In genomic region chr22:43109921-43110443, GRCh38 we compare ENCODE assay signal across 8 cellular contexts. TPM values are rescaled to one million over a fixed set of nuclear protein-coding genes. Genes with fewer than 3 reads are reported as not detected.
A peak's percentile ranks its signal among the peaks of the same experiment; 100 is the strongest.
DNase-seq lines count a peak whose midpoint lies in the region; ATAC-seq and TF ChIP-seq lines count a peak whose summit lies in the region.
"Had no signal": no experiment of that assay in that cellular context is flagged by ENCODE, and none has a peak within 500 bp of the region (broad histone marks: within the 10 kb centered on the region; RNA-seq: fewer than 3 reads in every experiment).

No MANE protein-coding gene starts in this region.

- H4K20me1 ChIP-seq in SU-DHL-6 (ENCODE audit: low read depth, low read length), result no peaks in the 10 kb centered on the region

- no peaks in the 10 kb centered on the region for H3K36me3 Mint-ChIP-seq in HFFc6 (ENCODE audit: low read depth)
- no peaks in the 10 kb centered on the region for H3K36me3 Mint-ChIP-seq in stimulated activated effector memory CD8-positive, alpha-beta T cell treated with anti-CD3 and anti-CD28 coated beads, Interleukin-12 subunit alpha, Interleukin-12 subunit beta, amount 100 ng/mL, for 72 hours

- H3K4me3 ChIP-seq in SU-DHL-6 (ENCODE audit: insufficient read depth, low read length, poor library complexity, severe bottlenecking) (peak overlapping the region; percentile 46), right cardiac atrium (ENCODE audit: low read length) (peak overlapping the region; percentile 56)

- TF ChIP-seq CTCF in HFFc6 (IDR thresholded peaks at IDR 0.05), result no peak
- TF ChIP-seq CTCF in SU-DHL-6 (IDR thresholded peaks at IDR 0.05; ENCODE audit: insufficient read depth, low read length, poor library complexity, severe bottlenecking), result no peak

- H3K27me3 Mint-ChIP-seq in HFFc6 (ENCODE audit: insufficient read depth), result peaks cover 32% of the 10 kb centered on the region

- WGBS in right cardiac atrium, result 11% methylated on average over 32 of the region's 32 CpGs

- no peak overlapping the region for H3K27ac ChIP-seq in SU-DHL-6 (ENCODE audit: low read depth, low read length)
- no peak overlapping the region for H3K27ac ChIP-seq in right cardiac atrium (ENCODE audit: low read length)

- H3K27ac Mint-ChIP-seq in HFFc6, result no peak overlapping the region
- H3K27ac Mint-ChIP-seq in stimulated activated effector memory CD8-positive, alpha-beta T cell treated with anti-CD3 and anti-CD28 coated beads, Interleukin-12 subunit alpha, Interleukin-12 subunit beta, amount 100 ng/mL, for 72 hours, result no peak overlapping the region

- no peak for ATAC-seq in right cardiac atrium
- ATAC-seq in stimulated activated effector memory CD8-positive, alpha-beta T cell treated with anti-CD3 and anti-CD28 coated beads, Interleukin-12 subunit alpha, Interleukin-12 subunit beta, amount 100 ng/mL, for 72 hours, result no peak

- H3K79me2 ChIP-seq in SU-DHL-6 (ENCODE audit: insufficient read depth, low read length), result no peaks in the 10 kb centered on the region

- intact Hi-C loops in right cardiac atrium (cut with DNase I), result no loop called here

- DNase-seq in HFFc6 (no peak), right cardiac atrium (no peak), SIG-M5 treated with dmso at 0.1 percent for 504 hours (lab: John Stamatoyannopoulos, UW; ENCODE audit: unreplicated experiment) (no peak), KG1 (lab: John Stamatoyannopoulos, UW) (no peak), globus pallidus (ENCODE audit: low spot score) (no peak)
- DNase-seq in stimulated activated effector memory CD8-positive, alpha-beta T cell treated with anti-CD3 and anti-CD28 coated beads, Interleukin-12 subunit alpha, Interleukin-12 subunit beta, amount 100 ng/mL, for 72 hours (ENCODE audit: low spot score in 2 of 2), result no peak

- H3K27me3 ChIP-seq in SU-DHL-6 (ENCODE audit: low read length), result no peaks in the 10 kb centered on the region
- H3K27me3 ChIP-seq in right cardiac atrium (ENCODE audit: control insufficient read depth, insufficient read depth), result no peaks in the 10 kb centered on the region

- no peaks in the 10 kb centered on the region for H3K4me1 ChIP-seq in right cardiac atrium (ENCODE audit: control insufficient read depth, insufficient read depth, low read length)

- no peaks in the 10 kb centered on the region for H3K4me1 Mint-ChIP-seq in HFFc6 (ENCODE audit: low read depth)
- H3K4me1 Mint-ChIP-seq in stimulated activated effector memory CD8-positive, alpha-beta T cell treated with anti-CD3 and anti-CD28 coated beads, Interleukin-12 subunit alpha, Interleukin-12 subunit beta, amount 100 ng/mL, for 72 hours, result no peaks in the 10 kb centered on the region

- H3K4me2 ChIP-seq in SU-DHL-6 (ENCODE audit: low read depth, low read length, poor library complexity, severe bottlenecking), result peak overlapping the region; percentile 85

- H3K9me2 ChIP-seq in SU-DHL-6 (replicated peaks; ENCODE audit: insufficient read depth, low read length), result no peaks in the 10 kb centered on the region

- peak overlapping the region; percentile 76 for H3K4me3 Mint-ChIP-seq in HFFc6
- H3K4me3 Mint-ChIP-seq in stimulated activated effector memory CD8-positive, alpha-beta T cell treated with anti-CD3 and anti-CD28 coated beads, Interleukin-12 subunit alpha, Interleukin-12 subunit beta, amount 100 ng/mL, for 72 hours, result peak overlapping the region; percentile 65

- peaks cover 8% of the 10 kb centered on the region; the same call in 1 of the 2 replicates for H3F3A ChIP-seq in SU-DHL-6 (ENCODE audit: insufficient read depth)

- no peaks in the 10 kb centered on the region for H3K36me3 ChIP-seq in SU-DHL-6 (ENCODE audit: low read length)

- H3K9me3 Mint-ChIP-seq in HFFc6, result no peaks in the 10 kb centered on the region
- no peaks in the 10 kb centered on the region for H3K9me3 Mint-ChIP-seq in stimulated activated effector memory CD8-positive, alpha-beta T cell treated with anti-CD3 and anti-CD28 coated beads, Interleukin-12 subunit alpha, Interleukin-12 subunit beta, amount 100 ng/mL, for 72 hours

- H3K9me3 ChIP-seq in SU-DHL-6 (ENCODE audit: insufficient read depth, low read length) (no peaks in the 10 kb centered on the region), right cardiac atrium (ENCODE audit: control insufficient read depth, low read length) (no peaks in the 10 kb centered on the region)

- no peak overlapping the region for H3K9ac ChIP-seq in SU-DHL-6 (ENCODE audit: low read length)

- H2AFZ ChIP-seq in SU-DHL-6 (ENCODE audit: low read depth, low read length, severe bottlenecking), result no peak overlapping the region

RNA-seq across cellular contexts. Expression of gene BIK, which starts 0.6 kb away (rescaled TPM):
- under 1 TPM in 1 of 6 experiments, not detected in 5; 0.20 TPM for total RNA-seq in HFFc6 (2021; fragmentation: NEBNext Ultra II Directional; extraction: Animal tissue kit (Norgen Biotek cat#: 25700))
- under 1 TPM in 3 of 4 donors, not detected in 1; 0.31 to 0.34 (median 0.32) TPM for total RNA-seq in right cardiac atrium
- polyA plus RNA-seq in right cardiac atrium, result 0.52 TPM
- total RNA-seq: RPMI7951 had no signal

RNA-seq across cellular contexts. Expression of gene TTLL1, which starts 20.8 kb away (rescaled TPM):
- 1 to 10 TPM; 5.7 to 7.7 (median 6.5) TPM for total RNA-seq in HFFc6 (2021; fragmentation: NEBNext Ultra II Directional; extraction: Animal tissue kit (Norgen Biotek cat#: 25700))
- total RNA-seq in right cardiac atrium, result 1 to 10 TPM; 4.2 to 6.8 (median 6.2) TPM
- 6.0 TPM for polyA plus RNA-seq in right cardiac atrium

RNA-seq across cellular contexts. Expression of gene MCAT, which starts 33.2 kb away (rescaled TPM):
- total RNA-seq in HFFc6 (2021; fragmentation: NEBNext Ultra II Directional; extraction: Animal tissue kit (Norgen Biotek cat#: 25700)), result 10 to 100 TPM; 15.1 to 16.6 (median 15.6) TPM
- total RNA-seq in right cardiac atrium, result 10 to 100 TPM; 12.5 to 13.8 (median 13.6) TPM
- polyA plus RNA-seq in right cardiac atrium, result 14.5 TPM

RNA-seq across cellular contexts. Expression of gene TSPO, which starts 41.4 kb away (rescaled TPM):
- total RNA-seq in HFFc6 (2021; fragmentation: NEBNext Ultra II Directional; extraction: Animal tissue kit (Norgen Biotek cat#: 25700)), result 100 to 1,000 TPM; 325 to 442 (median 361) TPM
- 100 to 1,000 TPM in 1 of 4 donors, 10 to 100 TPM in 3; 69.6 to 102 (median 93.0) TPM for total RNA-seq in right cardiac atrium
- polyA plus RNA-seq in right cardiac atrium, result 152 TPM
